In genomic region chr11:68314886-68315580, GRCh38 we compare ENCODE assay signal across 8 cellular contexts. TPM values are rescaled to one million over a fixed set of nuclear protein-coding genes. Genes with fewer than 3 reads are reported as not detected.
DNase-seq lines count a peak whose midpoint lies in the region; ATAC-seq and TF ChIP-seq lines count a peak whose summit lies in the region.

No MANE protein-coding gene starts in this region.

- CTCF ChIA-PET in IMR-90 (lab: Yijun Ruan, JAX), result interaction anchor here (0.7 kb wide), 1 partner anchor 68 kb away, joined by 3 read pairs; no protein-coding TSS in a partner anchor

- POLR2A ChIA-PET in IMR-90 (lab: Charles Lee; ENCODE audit: unreplicated experiment), result no interaction called here

- dilution Hi-C loops in IMR-90 (cut with HindIII; ENCODE audit: low sequenced_read_pairs, unreplicated experiment), result no loop called here

- DNase-seq in ACHN, result peak; percentile 14
- DNase-seq in IMR-90, result peak; percentile 59
- DNase-seq in dermis blood vessel endothelial cell, result peak; percentile 64
- no peak for DNase-seq in dorsolateral prefrontal cortex
- no peak for DNase-seq in NK-92 (lab: John Stamatoyannopoulos, UW; ENCODE audit: unreplicated experiment)
- no peak for DNase-seq in amygdala (lab: John Stamatoyannopoulos, UW)

- WGBS in IMR-90 (ENCODE audit: extremely low coverage in 2 of 2, insufficient read length in 1 of 2), 2 experiments, result 58% methylated on average over 2 of the region's 19 CpGs; no CpG with 5 or more reads in 1 of the 2 experiments

- H3K27ac ChIP-seq in IMR-90 (ENCODE audit: insufficient read depth, low read length), result peak overlapping the region; percentile 71
- peak overlapping the region; percentile 74 to 78 for H3K27ac ChIP-seq in mucosa of rectum (ENCODE audit: low read depth in 2 of 2, low read length in 2 of 2)
- H3K27ac ChIP-seq in dorsolateral prefrontal cortex, result peak overlapping the region in 8 of 59 donors; percentile 2 to 56 (median 30)

- peak overlapping the region; percentile 46 to 59; a peak in 2 of 4 replicates for H4K8ac ChIP-seq in IMR-90 (ENCODE audit: low read depth in 2 of 2, low read length in 2 of 2)

- H2BK5ac ChIP-seq in IMR-90 (ENCODE audit: low read depth, low read length, poor library complexity, severe bottlenecking), result peak overlapping the region; percentile 47

- 0 out of 2 replicates have a peak, but pooled peaks cover 3% of the 10 kb centered on the region for H3K9me1 ChIP-seq in IMR-90 (ENCODE audit: insufficient read depth, low read length)

- peak overlapping the region; percentile 21; the same call in 1 of the 2 replicates for H2BK120ac ChIP-seq in IMR-90 (ENCODE audit: low read depth, low read length)

- no peak overlapping the region for H3K56ac ChIP-seq in IMR-90 (ENCODE audit: extremely low read depth, insufficient read depth, low read length)

- H3K23ac ChIP-seq in IMR-90 (ENCODE audit: low read depth, low read length), result peak overlapping the region; percentile 57; the same call in 1 of the 2 replicates

- TF ChIP-seq CTCF in IMR-90 (conservative IDR thresholded peaks at IDR 0.05; ENCODE audit: low read depth, low read length) (no peak), dorsolateral prefrontal cortex (IDR thresholded peaks at IDR 0.05 in 54 of 56, conservative IDR thresholded peaks at IDR 0.05 in 2 of 56; ENCODE audit: low read depth in 1 of 56, partially characterized antibody in 56 of 56) (no peak)

- H3K4me1 ChIP-seq in IMR-90 (ENCODE audit: control insufficient read depth, insufficient read depth, low read length), result peaks cover 13% of the 10 kb centered on the region
- peaks cover 36% of the 10 kb centered on the region in 2 donors for H3K4me1 ChIP-seq in mucosa of rectum (ENCODE audit: control insufficient read depth in 2 of 2, insufficient read depth in 2 of 2, low read length in 2 of 2)

- no peak for TF ChIP-seq POLR2A in IMR-90 (IDR thresholded peaks at IDR 0.05; ENCODE audit: low read depth, low read length)

- H3K79me1 ChIP-seq in IMR-90 (ENCODE audit: low read depth in 1 of 2, low read length in 2 of 2), result peaks cover 18 to 56% of the 10 kb centered on the region in 2 experiments

- H4K20me1 ChIP-seq in IMR-90 (ENCODE audit: insufficient read depth, low read length), result peaks cover 38% of the 10 kb centered on the region

- H3K9ac ChIP-seq in IMR-90 (ENCODE audit: low read depth, low read length) (peak overlapping the region; percentile 54; the same call in 1 of the 2 replicates), mucosa of rectum (ENCODE audit: low read depth in 1 of 2, low read length in 2 of 2) (peak overlapping the region; percentile 47 to 70)

- H4K91ac ChIP-seq in IMR-90 (ENCODE audit: insufficient read depth, low read depth, low read length), result peak overlapping the region; percentile 43; the same call in 1 of the 2 replicates

- TF ChIP-seq RAD21 in IMR-90 (IDR thresholded peaks at IDR 0.05; ENCODE audit: low read length), result no peak

- H3K27me3 ChIP-seq in IMR-90 (ENCODE audit: control insufficient read depth, insufficient read depth, low read length) (no peaks in the 10 kb centered on the region), mucosa of rectum (ENCODE audit: control insufficient read depth in 2 of 2, insufficient read depth in 2 of 2, low read length in 2 of 2) (no peaks in the 10 kb centered on the region), dorsolateral prefrontal cortex (peaks cover 0 to 4% (median 0%) of the 10 kb centered on the region in 45 donors)

- peak overlapping the region; percentile 23; the same call in 1 of the 2 replicates for H2BK20ac ChIP-seq in IMR-90 (ENCODE audit: low read depth, low read length)

- peak overlapping the region; percentile 69 for H2AK5ac ChIP-seq in IMR-90 (ENCODE audit: low read depth, low read length)

- in situ Hi-C loops in ACHN (cut with HindIII; ENCODE audit: low pct_ligation_motif_present, low pct_unique_long_range_greater_than_20kb, low sequenced_read_pairs), result no loop called here
- in situ Hi-C loops in IMR-90 (cut with MboI; ENCODE audit: low sequenced_read_pairs), result no loop called here

- H2BK15ac ChIP-seq in IMR-90 (ENCODE audit: low read depth, low read length), result peak overlapping the region; percentile 1; the same call in 1 of the 3 replicates

- H4K5ac ChIP-seq in IMR-90 (ENCODE audit: low read depth, low read length), result peak overlapping the region; percentile 73

- peak overlapping the region; percentile 69 for H3K4ac ChIP-seq in IMR-90 (ENCODE audit: low read depth, low read length)

- BruUV-seq in IMR-90 (replicated peaks; lab: Mats Ljungman, UMichigan), result no TSS peak

- H3K18ac ChIP-seq in IMR-90 (ENCODE audit: low read depth, low read length), result peak overlapping the region; percentile 30; the same call in 1 of the 2 replicates

- H3K4me3 ChIP-seq in IMR-90 (ENCODE audit: insufficient read depth, low read depth, low read length) (peak overlapping the region; percentile 1; the same call in 1 of the 2 replicates), mucosa of rectum (ENCODE audit: low read length in 2 of 2) (peak overlapping the region; percentile 79 to 82), dorsolateral prefrontal cortex (peak overlapping the region in 5 of 59 donors; percentile 9 to 74 (median 69))

- ATAC-seq in IMR-90 (ENCODE audit: low read depth) (peak; percentile 12), HG03159 (IDR thresholded peaks at IDR 0.05; ENCODE audit: unreplicated experiment) (no peak)

- H3K14ac ChIP-seq in IMR-90 (replicated peaks; ENCODE audit: low read depth, low read length), result peak overlapping the region; percentile 32

- H3K4me2 ChIP-seq in IMR-90 (ENCODE audit: low read depth, low read length), result peak overlapping the region; percentile 86

- H3K9me3 ChIP-seq in IMR-90 (ENCODE audit: control insufficient read depth, insufficient read depth, low read length), result no peaks in the 10 kb centered on the region
- H3K9me3 ChIP-seq in mucosa of rectum (ENCODE audit: control insufficient read depth in 2 of 2, low read length in 2 of 2), result no peaks in the 10 kb centered on the region

- H3K36me3 ChIP-seq in IMR-90 (ENCODE audit: control insufficient read depth, insufficient read depth, low read length) (no peaks in the 10 kb centered on the region), mucosa of rectum (ENCODE audit: control insufficient read depth in 2 of 2, insufficient read depth in 2 of 2, low read length in 2 of 2) (no peaks in the 10 kb centered on the region)

- intact Hi-C loops in IMR-90 (cut with micrococcal nuclease), result loop anchor here (1.0 to 5.0 kb wide), 3 partner anchors 39 to 132 kb away; no protein-coding TSS in a partner anchor
- intact Hi-C loops in dorsolateral prefrontal cortex (cut with DNase I), result loop anchor here (5.0 to 10.0 kb wide), 2 partner anchors 67 to 70 kb away; no protein-coding TSS in a partner anchor

- H2AFZ ChIP-seq in IMR-90 (replicated peaks; ENCODE audit: low read length, poor library complexity), result peak overlapping the region; percentile 79

- peak overlapping the region; percentile 88 for H2AK9ac ChIP-seq in IMR-90 (replicated peaks; ENCODE audit: low read depth, low read length, poor library complexity)

TF ChIP-seq in IMR-90, 13 proteins besides CTCF, POLR2A, EP300 and RAD21:
- no peak for TF ChIP-seq USF2 (IDR thresholded peaks at IDR 0.05; ENCODE audit: low read depth, low read length)
- TF ChIP-seq RCOR1 (IDR thresholded peaks at IDR 0.05; ENCODE audit: insufficient replicate concordance, low read length), result peak; percentile 7

RNA-seq across cellular contexts. Expression of gene LRP5, which starts 2.6 kb away (rescaled TPM):
- total RNA-seq in IMR-90 (2012; rRNA removed) (10.4 and 11.1 TPM in 2 replicates), dermis blood vessel endothelial cell (87.3 and 169 TPM in 2 replicates), dorsolateral prefrontal cortex (10 to 100 TPM in 50 of 120 experiments, 1 to 10 TPM in 70; 4.5 to 21.7 (median 9.2) TPM)
- 15.0 and 19.0 TPM in 2 replicates for polyA plus RNA-seq in IMR-90 (2012; rRNA removed)
- polyA plus RNA-seq in IMR-90 (2012; cell fraction: cytosol; rRNA removed), result 12.0 and 21.8 TPM in 2 replicates
- 13.9 and 32.5 TPM in 2 replicates for polyA plus RNA-seq in IMR-90 (2012; cell fraction: nucleus; rRNA removed; ENCODE audit: low replicate concordance)

RNA-seq across cellular contexts. Expression of gene C11orf24, which starts 43.3 kb away (rescaled TPM):
- total RNA-seq in IMR-90 (2012; rRNA removed) (41.1 and 42.5 TPM in 2 replicates), dermis blood vessel endothelial cell (3.9 and 10.0 TPM in 2 replicates), dorsolateral prefrontal cortex (10 to 100 TPM; 12.6 to 56.0 (median 23.3) TPM)
- 135 and 171 TPM in 2 replicates for polyA plus RNA-seq in IMR-90 (2012; rRNA removed)
- 83.7 and 163 TPM in 2 replicates for polyA plus RNA-seq in IMR-90 (2012; cell fraction: cytosol; rRNA removed)
- polyA plus RNA-seq in IMR-90 (2012; cell fraction: nucleus; rRNA removed; ENCODE audit: low replicate concordance), result 86.3 and 141 TPM in 2 replicates

Comparison
In these comparisons a context has a peak if more than half of its experiments do, and no peak if none do; other contexts are left out.
1. DNase-seq: peak in ACHN (single experiment), IMR-90 (single experiment) and dermis blood vessel endothelial cell (single experiment); none in dorsolateral prefrontal cortex (0 of 10), NK-92 (single experiment) and amygdala (0 of 56).